ENCODE assay signal across 14 cellular contexts in genomic region chr2:220891405-220891804, GRCh38.
DNase-seq lines count a peak whose midpoint lies in the region; ATAC-seq, FAIRE-seq and TF ChIP-seq lines count a peak whose summit lies in the region.
"Had no signal": no experiment of that assay in that cellular context is flagged by ENCODE, and none has a peak within 500 bp of the region (broad histone marks: within the 10 kb centered on the region; RNA-seq: fewer than 3 reads in every experiment).

No MANE protein-coding gene starts in this region.

- H3K79me2 ChIP-seq in mesendoderm (ENCODE audit: control insufficient read depth, insufficient read depth, low read length), result no peaks in the 10 kb centered on the region

- no peak overlapping the region for H3K27ac ChIP-seq in mesendoderm (ENCODE audit: low read depth, low read length)
- H3K27ac ChIP-seq in CD4-positive, alpha-beta T cell (ENCODE audit: low read depth, low read length), result no peak overlapping the region
- H3K27ac ChIP-seq: heart left ventricle had no signal

- no peak overlapping the region for H3K27ac Mint-ChIP-seq in CD4-positive, alpha-beta T cell
- H3K27ac Mint-ChIP-seq in nephron progenitor cell, result no peak overlapping the region

- H2BK120ac ChIP-seq in mesendoderm (ENCODE audit: low read depth, low read length), result no peak overlapping the region

- H3K27me3 ChIP-seq in mesendoderm (ENCODE audit: insufficient read depth, low read length, poor library complexity), result no peaks in the 10 kb centered on the region
- H3K27me3 ChIP-seq in CD4-positive, alpha-beta T cell (ENCODE audit: control insufficient read depth, insufficient read depth, low read length), result no peaks in the 10 kb centered on the region
- H3K27me3 ChIP-seq: heart left ventricle had no signal

- H2BK5ac ChIP-seq in mesendoderm (ENCODE audit: low read length), result no peak overlapping the region

- H4K5ac ChIP-seq in mesendoderm (ENCODE audit: low read length), result no peak overlapping the region

- no peak overlapping the region for H3K4me2 ChIP-seq in mesendoderm (ENCODE audit: low read length)

- no peaks in the 10 kb centered on the region for H3K36me3 Mint-ChIP-seq in CD4-positive, alpha-beta T cell (ENCODE audit: low read depth)
- H3K36me3 Mint-ChIP-seq in nephron progenitor cell (ENCODE audit: low read depth), result no peaks in the 10 kb centered on the region

- H3K36me3 ChIP-seq in mesendoderm (ENCODE audit: control insufficient read depth, insufficient read depth, low read length), result no peaks in the 10 kb centered on the region
- H3K36me3 ChIP-seq: heart left ventricle had no signal

- no peaks in the 10 kb centered on the region for H3K9me3 Mint-ChIP-seq in CD4-positive, alpha-beta T cell
- peaks cover 5% of the 10 kb centered on the region for H3K9me3 Mint-ChIP-seq in nephron progenitor cell

- no peak overlapping the region for H3K23ac ChIP-seq in mesendoderm (ENCODE audit: low read length)

- WGBS in mesendoderm (ENCODE audit: extremely low coverage, insufficient coverage, low lambda C conversion rate), result no CpG with 5 or more reads among the region's 1 CpG

- POLR2A ChIA-PET in CD4-positive, alpha-beta T cell (lab: Charles Lee), result no interaction called here

- no peak overlapping the region for H2AK5ac ChIP-seq in mesendoderm (ENCODE audit: low read length)

- no peak overlapping the region for H3K18ac ChIP-seq in mesendoderm (ENCODE audit: low read length)

- H3K56ac ChIP-seq in mesendoderm (ENCODE audit: low read length), result no peak overlapping the region

- intact Hi-C loops in CD4-positive, alpha-beta T cell (cut with DNase I, micrococcal nuclease), result no loop called here

- no peak overlapping the region for H4K8ac ChIP-seq in mesendoderm (ENCODE audit: low read depth, low read length)

- no peaks in the 10 kb centered on the region for H3K4me1 Mint-ChIP-seq in CD4-positive, alpha-beta T cell (ENCODE audit: low read depth)
- H3K4me1 Mint-ChIP-seq in nephron progenitor cell, result peaks cover 47% of the 10 kb centered on the region

- no peak for TF ChIP-seq CTCF in D721Med (IDR thresholded peaks at IDR 0.05; ENCODE audit: insufficient read depth, missing control alignments)
- no peak for TF ChIP-seq CTCF in choroid plexus epithelial cell (conservative IDR thresholded peaks at IDR 0.05; ENCODE audit: low read depth, low read length)
- TF ChIP-seq CTCF in CD4-positive, alpha-beta T cell (IDR thresholded peaks at IDR 0.05), result no peak
- no peak for TF ChIP-seq CTCF in nephron progenitor cell (IDR thresholded peaks at IDR 0.05)

- H3K4me1 ChIP-seq in mesendoderm (ENCODE audit: control insufficient read depth, low read depth, low read length), result peaks cover 4% of the 10 kb centered on the region

- no peaks in the 10 kb centered on the region for H3K27me3 Mint-ChIP-seq in CD4-positive, alpha-beta T cell
- peaks cover 2% of the 10 kb centered on the region for H3K27me3 Mint-ChIP-seq in nephron progenitor cell (ENCODE audit: low read depth, poor library complexity)

- H3K9me3 ChIP-seq in CD4-positive, alpha-beta T cell (ENCODE audit: control insufficient read depth, low read length), result no peaks in the 10 kb centered on the region
- H3K9me3 ChIP-seq: heart left ventricle had no signal

- H3K4me3 Mint-ChIP-seq in CD4-positive, alpha-beta T cell, result no peak overlapping the region
- H3K4me3 Mint-ChIP-seq in nephron progenitor cell, result no peak overlapping the region

- ATAC-seq in CD4-positive, alpha-beta T cell (ENCODE audit: poor library complexity), result no peak
- no peak for ATAC-seq in GM18861 (IDR thresholded peaks at IDR 0.05; ENCODE audit: unreplicated experiment)
- ATAC-seq: heart left ventricle had no signal

- H3K79me1 ChIP-seq in mesendoderm (ENCODE audit: low read length), result no peaks in the 10 kb centered on the region

- DNase-seq in D721Med (ENCODE audit: insufficient read length, low spot score) (peak; percentile 17), M059J (ENCODE audit: low read depth) (peak; percentile 89), choroid plexus epithelial cell (ENCODE audit: low read depth) (peak; percentile 44), mesendoderm (peak; percentile 97), nephron progenitor cell (no peak)
- no peak for DNase-seq in stimulated activated CD4-positive, alpha-beta T cell treated with anti-CD3 and anti-CD28 coated beads, Interleukin-15, amount 100 ng/mL, for 24 hours
- no peak for DNase-seq in CD4-positive, alpha-beta T cell
- DNase-seq: activated CD8-positive, alpha-beta memory T cell treated with anti-CD3 and anti-CD28 coated beads, Interleukin-2, amount 50 U/mL, for 4 hours; caudate nucleus; DMS79; heart left ventricle; KBM-7; NCI-H524 treated with DMSO at 0.1 percent for 48 hours had no signal

- H3K9ac ChIP-seq in mesendoderm (ENCODE audit: low read length), result no peak overlapping the region

- no peak overlapping the region for H2BK15ac ChIP-seq in mesendoderm (replicated peaks; ENCODE audit: low read depth)

- H3K4ac ChIP-seq in mesendoderm (ENCODE audit: low read depth, low read length), result no peak overlapping the region

- no peak overlapping the region for H3K4me3 ChIP-seq in choroid plexus epithelial cell (ENCODE audit: low read depth, low read length)
- no peak overlapping the region for H3K4me3 ChIP-seq in mesendoderm (ENCODE audit: low read length)
- H3K4me3 ChIP-seq: heart left ventricle had no signal

- CTCF ChIA-PET in CD4-positive, alpha-beta T cell (lab: Charles Lee), result no interaction called here

- no peak for FAIRE-seq in D721Med (lab: Jason Lieb, UNC)

Comparison
In these comparisons a context has a peak if more than half of its experiments do, and no peak if none do; other contexts are left out.
1. DNase-seq: peak in D721Med (single experiment), M059J (single experiment), choroid plexus epithelial cell (single experiment) and mesendoderm (single experiment); none in stimulated activated CD4-positive, alpha-beta T cell treated with anti-CD3 and anti-CD28 coated beads, Interleukin-15, amount 100 ng/mL, for 24 hours (single experiment), CD4-positive, alpha-beta T cell (0 of 10) and nephron progenitor cell (single experiment).